In the genomic region with DNA sequence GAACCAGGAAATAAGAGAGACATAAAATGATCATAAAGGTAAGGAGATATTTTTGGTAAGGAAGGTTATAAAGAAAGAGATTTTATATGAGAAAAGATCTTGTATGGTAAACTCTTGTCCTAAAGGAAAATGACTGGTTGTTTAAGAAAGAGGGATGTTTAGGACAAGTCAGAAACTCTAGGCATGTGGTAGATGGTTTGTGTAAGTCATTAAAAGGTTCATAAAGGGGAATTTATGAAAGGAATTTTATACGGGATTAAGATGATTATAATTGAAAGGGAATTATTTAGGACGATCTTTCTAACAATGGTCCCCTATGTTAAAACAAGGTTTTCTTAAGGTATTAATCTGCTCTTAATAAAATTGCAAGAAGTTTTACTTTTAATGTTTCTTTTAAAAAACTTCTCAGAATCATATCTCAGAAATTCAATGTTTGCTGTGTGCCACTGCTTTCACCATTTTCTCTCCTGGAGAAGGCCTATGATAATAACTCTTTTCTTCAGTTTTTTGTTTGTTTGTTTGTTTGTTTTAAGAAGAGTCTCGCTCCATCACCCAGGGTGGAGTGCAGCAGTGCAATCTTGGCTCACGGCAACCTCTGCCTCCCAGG, we compare ENCODE assay signal across 21 cellular contexts.
A peak's percentile ranks its signal among the peaks of the same experiment; 100 is the strongest.
DNase-seq lines count a peak whose midpoint lies in the region; FAIRE-seq and TF ChIP-seq lines count a peak whose summit lies in the region.
"Had no signal": no experiment of that assay in that cellular context is flagged by ENCODE, and none has a peak within 500 bp of the region (broad histone marks: within the 10 kb centered on the region; RNA-seq: fewer than 3 reads in every experiment).

No MANE protein-coding gene starts in this region.

- DNase-seq in urothelium cell line (ENCODE audit: low spot score) = no peak
- no peak for DNase-seq in C1 segment of cervical spinal cord (lab: John Stamatoyannopoulos, UW)
- DNase-seq in activated CD4-positive, CD25-positive, alpha-beta regulatory T cell treated with anti-CD3 and anti-CD28 coated beads, Interleukin-2, amount 50 U/mL, for 72 hours = no peak
- DNase-seq in amygdala (lab: John Stamatoyannopoulos, UW) = no peak
- DNase-seq: 8988T; BE2C; Caco-2; Calu3; CD4-positive, alpha-beta T cell; CD8-positive, alpha-beta T cell; DMS79 treated with DMSO at 0.1 percent for 48 hours; GDM1 had no signal

- no peaks in the 10 kb centered on the region; the same call in 1 of the 2 replicates for H3K9me3 ChIP-seq in HEK293 (ENCODE audit: control insufficient read depth, insufficient read depth, low read depth, low read length)
- H3K9me3 ChIP-seq: BE2C had no signal

- CTCF ChIA-PET in HEK293 (lab: Yijun Ruan, JAX) = no interaction called here

- peak; percentile 11 for FAIRE-seq in G401.6 (lab: Jason Lieb, UNC)
- peak; percentile 27 for FAIRE-seq in islet of Langerhans (lab: Jason Lieb, UNC)
- FAIRE-seq in urothelium cell line (lab: Jason Lieb, UNC) = no peak
- FAIRE-seq: D721Med, GM12878, GM12892, GM18507 had no signal

- H3K27ac ChIP-seq in HEK293 (ENCODE audit: extremely low read depth, low read depth, low read length) = no peak overlapping the region
- H3K27ac ChIP-seq: BLaER1, C4-2B had no signal

- POLR2A ChIA-PET in HEK293 (lab: Yijun Ruan, JAX) = no interaction called here

- H3K4me3 ChIP-seq in HEK293 (ENCODE audit: low read depth, low read length) = no peak overlapping the region
- H3K4me3 ChIP-seq: BLaER1, GM12878 had no signal

- H3K4me1 ChIP-seq in HEK293 (ENCODE audit: control insufficient read depth, insufficient read depth, low read length) = no peaks in the 10 kb centered on the region
- H3K4me1 ChIP-seq: BE2C, BLaER1 had no signal

- H3K36me3 ChIP-seq in HEK293 (ENCODE audit: control insufficient read depth in 2 of 2, insufficient read depth in 1 of 2, low read length in 2 of 2) = no peaks in the 10 kb centered on the region
- H3K36me3 ChIP-seq: BE2C, BLaER1 had no signal

- TF ChIP-seq CTCF in HEK293 (tag by site-specific recombination; IDR thresholded peaks at IDR 0.05) = no peak

TF ChIP-seq in HEK293, 187 proteins besides CTCF, POLR2A, EP300 and RAD21 (continues in another document):
- no peak for TF ChIP-seq ZNF610 (tag by site-specific recombination; IDR thresholded peaks at IDR 0.05; ENCODE audit: borderline replicate concordance)
- TF ChIP-seq YY2 (tag by site-specific recombination; IDR thresholded peaks at IDR 0.05) = no peak
- TF ChIP-seq ZBTB48 (tag by site-specific recombination; IDR thresholded peaks at IDR 0.05) = no peak
- 0 out of 2 replicates have a peak, but pooled peaks have one; percentile 57 for TF ChIP-seq ZNF701 (tag by site-specific recombination; IDR thresholded peaks at IDR 0.05)
- peak; percentile 13 for TF ChIP-seq ZNF510 (tag by site-specific recombination; IDR thresholded peaks at IDR 0.05; ENCODE audit: insufficient replicate concordance)
- TF ChIP-seq ZNF549 (tag by site-specific recombination; IDR thresholded peaks at IDR 0.05) = peak; percentile 61; the same call in 1 of the 2 replicates
- TF ChIP-seq RBAK (tag by site-specific recombination; IDR thresholded peaks at IDR 0.05) = no peak
- TF ChIP-seq, protein P1, sequence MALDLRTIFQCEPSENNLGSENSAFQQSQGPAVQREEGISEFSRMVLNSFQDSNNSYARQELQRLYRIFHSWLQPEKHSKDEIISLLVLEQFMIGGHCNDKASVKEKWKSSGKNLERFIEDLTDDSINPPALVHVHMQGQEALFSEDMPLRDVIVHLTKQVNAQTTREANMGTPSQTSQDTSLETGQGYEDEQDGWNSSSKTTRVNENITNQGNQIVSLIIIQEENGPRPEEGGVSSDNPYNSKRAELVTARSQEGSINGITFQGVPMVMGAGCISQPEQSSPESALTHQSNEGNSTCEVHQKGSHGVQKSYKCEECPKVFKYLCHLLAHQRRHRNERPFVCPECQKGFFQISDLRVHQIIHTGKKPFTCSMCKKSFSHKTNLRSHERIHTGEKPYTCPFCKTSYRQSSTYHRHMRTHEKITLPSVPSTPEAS (tag by site-specific recombination; IDR thresholded peaks at IDR 0.05) = no peak
- TF ChIP-seq ZNF394 (tag by site-specific recombination; IDR thresholded peaks at IDR 0.05; ENCODE audit: borderline replicate concordance) = no peak
- no peak for TF ChIP-seq ZNF623 (tag by site-specific recombination; IDR thresholded peaks at IDR 0.05)
- TF ChIP-seq, protein P2, sequence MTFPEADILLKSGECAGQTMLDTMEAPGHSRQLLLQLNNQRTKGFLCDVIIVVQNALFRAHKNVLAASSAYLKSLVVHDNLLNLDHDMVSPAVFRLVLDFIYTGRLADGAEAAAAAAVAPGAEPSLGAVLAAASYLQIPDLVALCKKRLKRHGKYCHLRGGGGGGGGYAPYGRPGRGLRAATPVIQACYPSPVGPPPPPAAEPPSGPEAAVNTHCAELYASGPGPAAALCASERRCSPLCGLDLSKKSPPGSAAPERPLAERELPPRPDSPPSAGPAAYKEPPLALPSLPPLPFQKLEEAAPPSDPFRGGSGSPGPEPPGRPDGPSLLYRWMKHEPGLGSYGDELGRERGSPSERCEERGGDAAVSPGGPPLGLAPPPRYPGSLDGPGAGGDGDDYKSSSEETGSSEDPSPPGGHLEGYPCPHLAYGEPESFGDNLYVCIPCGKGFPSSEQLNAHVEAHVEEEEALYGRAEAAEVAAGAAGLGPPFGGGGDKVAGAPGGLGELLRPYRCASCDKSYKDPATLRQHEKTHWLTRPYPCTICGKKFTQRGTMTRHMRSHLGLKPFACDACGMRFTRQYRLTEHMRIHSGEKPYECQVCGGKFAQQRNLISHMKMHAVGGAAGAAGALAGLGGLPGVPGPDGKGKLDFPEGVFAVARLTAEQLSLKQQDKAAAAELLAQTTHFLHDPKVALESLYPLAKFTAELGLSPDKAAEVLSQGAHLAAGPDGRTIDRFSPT (tag by site-specific recombination; IDR thresholded peaks at IDR 0.05) = no peak
- TF ChIP-seq ZNF600 (tag by site-specific recombination; IDR thresholded peaks at IDR 0.05) = no peak
- TF ChIP-seq, protein P3, sequence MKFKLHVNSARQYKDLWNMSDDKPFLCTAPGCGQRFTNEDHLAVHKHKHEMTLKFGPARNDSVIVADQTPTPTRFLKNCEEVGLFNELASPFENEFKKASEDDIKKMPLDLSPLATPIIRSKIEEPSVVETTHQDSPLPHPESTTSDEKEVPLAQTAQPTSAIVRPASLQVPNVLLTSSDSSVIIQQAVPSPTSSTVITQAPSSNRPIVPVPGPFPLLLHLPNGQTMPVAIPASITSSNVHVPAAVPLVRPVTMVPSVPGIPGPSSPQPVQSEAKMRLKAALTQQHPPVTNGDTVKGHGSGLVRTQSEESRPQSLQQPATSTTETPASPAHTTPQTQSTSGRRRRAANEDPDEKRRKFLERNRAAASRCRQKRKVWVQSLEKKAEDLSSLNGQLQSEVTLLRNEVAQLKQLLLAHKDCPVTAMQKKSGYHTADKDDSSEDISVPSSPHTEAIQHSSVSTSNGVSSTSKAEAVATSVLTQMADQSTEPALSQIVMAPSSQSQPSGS (tag by site-specific recombination; IDR thresholded peaks at IDR 0.05; ENCODE audit: low read depth) = no peak
- TF ChIP-seq SETDB1 (IDR thresholded peaks at IDR 0.05; ENCODE audit: insufficient read length, low read length) = peak; percentile 99
- TF ChIP-seq SALL2 (tag by site-specific recombination; IDR thresholded peaks at IDR 0.05; ENCODE audit: borderline replicate concordance) = no peak
- no peak for TF ChIP-seq ZNF221 (tag by site-specific recombination; IDR thresholded peaks at IDR 0.05; ENCODE audit: borderline replicate concordance)
- no peak for TF ChIP-seq ZFP3 (tag by site-specific recombination; IDR thresholded peaks at IDR 0.05; ENCODE audit: low read depth)
- no peak for TF ChIP-seq GLIS1 (tag by site-specific recombination; IDR thresholded peaks at IDR 0.05)
- no peak for TF ChIP-seq ZNF174 (tag by site-specific recombination; IDR thresholded peaks at IDR 0.05)
- TF ChIP-seq ZNF239 (tag by site-specific recombination; IDR thresholded peaks at IDR 0.05) = no peak
- TF ChIP-seq ZNF133 (tag by site-specific recombination; IDR thresholded peaks at IDR 0.05) = no peak
- TF ChIP-seq ZNF366 (tag by site-specific recombination; conservative IDR thresholded peaks at IDR 0.05) = no peak
- TF ChIP-seq ZNF302 (tag by site-specific recombination; IDR thresholded peaks at IDR 0.05; ENCODE audit: low read depth) = no peak
- TF ChIP-seq, protein P4, sequence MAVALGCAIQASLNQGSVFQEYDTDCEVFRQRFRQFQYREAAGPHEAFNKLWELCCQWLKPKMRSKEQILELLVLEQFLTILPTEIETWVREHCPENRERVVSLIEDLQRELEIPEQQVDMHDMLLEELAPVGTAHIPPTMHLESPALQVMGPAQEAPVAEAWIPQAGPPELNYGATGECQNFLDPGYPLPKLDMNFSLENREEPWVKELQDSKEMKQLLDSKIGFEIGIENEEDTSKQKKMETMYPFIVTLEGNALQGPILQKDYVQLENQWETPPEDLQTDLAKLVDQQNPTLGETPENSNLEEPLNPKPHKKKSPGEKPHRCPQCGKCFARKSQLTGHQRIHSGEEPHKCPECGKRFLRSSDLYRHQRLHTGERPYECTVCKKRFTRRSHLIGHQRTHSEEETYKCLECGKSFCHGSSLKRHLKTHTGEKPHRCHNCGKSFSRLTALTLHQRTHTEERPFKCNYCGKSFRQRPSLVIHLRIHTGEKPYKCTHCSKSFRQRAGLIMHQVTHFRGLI (tag by site-specific recombination; IDR thresholded peaks at IDR 0.05) = no peak
- TF ChIP-seq TRIM28 (IDR thresholded peaks at IDR 0.05; ENCODE audit: borderline replicate concordance, low read length) = peak; percentile 98
- no peak for TF ChIP-seq ZNF776 (tag by site-specific recombination; IDR thresholded peaks at IDR 0.05; ENCODE audit: borderline replicate concordance)
- TF ChIP-seq ZNF266 (tag by site-specific recombination; IDR thresholded peaks at IDR 0.05; ENCODE audit: low read depth) = no peak
- TF ChIP-seq, protein P5, sequence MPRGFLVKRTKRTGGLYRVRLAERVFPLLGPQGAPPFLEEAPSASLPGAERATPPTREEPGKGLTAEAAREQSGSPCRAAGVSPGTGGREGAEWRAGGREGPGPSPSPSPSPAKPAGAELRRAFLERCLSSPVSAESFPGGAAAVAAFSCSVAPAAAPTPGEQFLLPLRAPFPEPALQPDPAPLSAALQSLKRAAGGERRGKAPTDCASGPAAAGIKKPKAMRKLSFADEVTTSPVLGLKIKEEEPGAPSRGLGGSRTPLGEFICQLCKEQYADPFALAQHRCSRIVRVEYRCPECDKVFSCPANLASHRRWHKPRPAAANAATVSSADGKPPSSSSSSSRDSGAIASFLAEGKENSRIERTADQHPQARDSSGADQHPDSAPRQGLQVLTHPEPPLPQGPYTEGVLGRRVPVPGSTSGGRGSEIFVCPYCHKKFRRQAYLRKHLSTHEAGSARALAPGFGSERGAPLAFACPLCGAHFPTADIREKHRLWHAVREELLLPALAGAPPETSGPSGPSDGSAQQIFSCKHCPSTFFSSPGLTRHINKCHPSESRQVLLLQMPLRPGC (tag by site-specific recombination; IDR thresholded peaks at IDR 0.05) = no peak
